Comparison of ENCODE assay signal across 2 cellular contexts in genomic region chr5:140346348-140347221, GRCh38.
TF ChIP-seq lines count a peak whose summit lies in the region.

Gene HBEGF (minus strand): TSS chr5:140346603. CDS start chr5:140346328, 275 bp downstream.

TF ChIP-seq in HEK293, 187 proteins besides CTCF, POLR2A, EP300 and RAD21 (continued from another document):
- TF ChIP-seq PRDM10 (tag by site-specific recombination; IDR thresholded peaks at IDR 0.05) = no peak
- TF ChIP-seq ZNF132 (tag by site-specific recombination; IDR thresholded peaks at IDR 0.05; ENCODE audit: borderline replicate concordance) = no peak
- TF ChIP-seq BCL11A (tag by site-specific recombination; IDR thresholded peaks at IDR 0.05; ENCODE audit: low read depth) = no peak
- no peak for TF ChIP-seq ZNF16 (tag by site-specific recombination; IDR thresholded peaks at IDR 0.05; ENCODE audit: low read depth)
- no peak for TF ChIP-seq ZNF510 (tag by site-specific recombination; IDR thresholded peaks at IDR 0.05; ENCODE audit: insufficient replicate concordance)
- TF ChIP-seq SP3 (tag by site-specific recombination; IDR thresholded peaks at IDR 0.05) = peak; percentile 51; the same call in 1 of the 2 replicates
- TF ChIP-seq ZNF48 (tag by site-specific recombination; IDR thresholded peaks at IDR 0.05) = no peak
- TF ChIP-seq ZNF362 (tag by site-specific recombination; IDR thresholded peaks at IDR 0.05) = no peak
- TF ChIP-seq ZNF416 (tag by site-specific recombination; IDR thresholded peaks at IDR 0.05) = no peak
- no peak for TF ChIP-seq PRDM6 (tag by site-specific recombination; IDR thresholded peaks at IDR 0.05)
- TF ChIP-seq KLF1 (tag by site-specific recombination; IDR thresholded peaks at IDR 0.05) = 0 out of 2 replicates have a peak, but pooled peaks have one; percentile 6
- TF ChIP-seq ZNF610 (tag by site-specific recombination; IDR thresholded peaks at IDR 0.05; ENCODE audit: borderline replicate concordance) = no peak

TF ChIP-seq in K562, 482 proteins besides CTCF, POLR2A, EP300 and RAD21 (continued from another document and continues in another):
- TF ChIP-seq ZNF407 (IDR thresholded peaks at IDR 0.05; ENCODE audit: low read depth) (no peak), SNRNP70 (optimal IDR thresholded peaks at IDR 0.05; ENCODE audit: low read depth, low read length) (no peak), USF1 (CRISPR knock-in tag; IDR thresholded peaks at IDR 0.05) (no peak), STAG1 (CRISPR knock-in tag; IDR thresholded peaks at IDR 0.05; ENCODE audit: borderline replicate concordance) (peak; percentile 34; the same call in 1 of the 2 replicates), SMARCB1 (IDR thresholded peaks at IDR 0.05; ENCODE audit: insufficient read length, low read depth) (no peak), ZNF318 (IDR thresholded peaks at IDR 0.05; ENCODE audit: borderline replicate concordance in 1 of 2, low read depth in 1 of 2) (no peak), SREBF1 (IDR thresholded peaks at IDR 0.05; ENCODE audit: borderline replicate concordance, low read depth, low read length) (no peak), MCM3 (IDR thresholded peaks at IDR 0.05) (no peak), PRDM10 (IDR thresholded peaks at IDR 0.05; ENCODE audit: partially characterized antibody) (no peak), ZNF41 (CRISPR knock-in tag; conservative IDR thresholded peaks at IDR 0.05) (no peak), HMBOX1 (IDR thresholded peaks at IDR 0.05) (no peak), GMEB1 (CRISPR knock-in tag; IDR thresholded peaks at IDR 0.05) (no peak), MAFF (IDR thresholded peaks at IDR 0.05; ENCODE audit: low read length) (no peak), EHMT2 (IDR thresholded peaks at IDR 0.05) (no peak), PURB (CRISPR knock-in tag; IDR thresholded peaks at IDR 0.05; ENCODE audit: low read depth) (no peak), NFYB (IDR thresholded peaks at IDR 0.05; ENCODE audit: extremely low read depth, insufficient read length) (no peak), MYBL2 (IDR thresholded peaks at IDR 0.05; ENCODE audit: low read depth) (no peak), MYBL2 (CRISPR knock-in tag; IDR thresholded peaks at IDR 0.05; ENCODE audit: borderline replicate concordance) (no peak), CC2D1A (IDR thresholded peaks at IDR 0.05) (no peak), HOXB6 (CRISPR knock-in tag; IDR thresholded peaks at IDR 0.05; ENCODE audit: borderline replicate concordance) (no peak), ZBTB7A (IDR thresholded peaks at IDR 0.05; ENCODE audit: borderline replicate concordance, control insufficient read depth, low read depth, low read length) (peak; percentile 80; the same call in 1 of the 2 replicates), ZFP36 (IDR thresholded peaks at IDR 0.05; ENCODE audit: low read depth, low read length, partially characterized antibody) (no peak), HMG20B (CRISPR knock-in tag; IDR thresholded peaks at IDR 0.05) (no peak), ZNF175 (CRISPR knock-in tag; IDR thresholded peaks at IDR 0.05; ENCODE audit: low read depth) (no peak), ZNF140 (CRISPR knock-in tag; IDR thresholded peaks at IDR 0.05) (no peak), SRSF1 (IDR thresholded peaks at IDR 0.05; ENCODE audit: low read depth, low read length) (no peak)
